Comparison of ENCODE assay signal across 11 cellular contexts in genomic region chr14:61438497-61438859, GRCh38.
DNase-seq lines count a peak whose midpoint lies in the region; ATAC-seq and TF ChIP-seq lines count a peak whose summit lies in the region.
"Had no signal": no experiment of that assay in that cellular context is flagged by ENCODE, and none has a peak within 500 bp of the region (broad histone marks: within the 10 kb centered on the region; RNA-seq: fewer than 3 reads in every experiment).

No MANE protein-coding gene starts in this region.

- H3K36me3 Mint-ChIP-seq in activated CD8-positive, alpha-beta T cell treated with anti-CD3 and anti-CD28 coated beads for 36 hours (ENCODE audit: low read depth), result peaks cover 46% of the 10 kb centered on the region

- POLR2A ChIA-PET in activated CD8-positive, alpha-beta T cell treated with anti-CD3 and anti-CD28 coated beads for 36 hours (lab: Charles Lee), result interaction anchor here (0.8 to 3.9 kb wide), 7 partner anchors 8 to 105 kb away, joined by 3 to 14 read pairs (median 5); no protein-coding TSS in a partner anchor

- peak overlapping the region; percentile 72 for H3K4me3 Mint-ChIP-seq in activated CD8-positive, alpha-beta T cell treated with anti-CD3 and anti-CD28 coated beads for 36 hours

- no peaks in the 10 kb centered on the region for H3K27me3 Mint-ChIP-seq in activated CD8-positive, alpha-beta T cell treated with anti-CD3 and anti-CD28 coated beads for 36 hours

- ATAC-seq in GM21717 (IDR thresholded peaks at IDR 0.05; ENCODE audit: unreplicated experiment), result peak; percentile 46
- ATAC-seq in activated CD8-positive, alpha-beta T cell treated with anti-CD3 and anti-CD28 coated beads for 36 hours, result peak; percentile 48
- ATAC-seq in left lung, result peak; percentile 57

- CTCF ChIA-PET in activated CD8-positive, alpha-beta T cell treated with anti-CD3 and anti-CD28 coated beads for 36 hours (lab: Charles Lee), result no interaction called here

- peaks cover 18 to 56% of the 10 kb centered on the region in 2 donors for H3K4me1 ChIP-seq in left lung

- H3K4me3 ChIP-seq in left lung, result no peak overlapping the region
- H3K4me3 ChIP-seq: lung had no signal

- DNase-seq in CD1c-positive myeloid dendritic cell (ENCODE audit: extremely low spot score) (peak; percentile 64), left lung (no peak), mesenteric fat pad (ENCODE audit: low spot score) (no peak), KG1 (lab: John Stamatoyannopoulos, UW) (no peak), GOT3 (lab: John Stamatoyannopoulos, UW) (no peak), posterior cingulate gyrus (no peak)
- peak; percentile 41 for DNase-seq in activated CD8-positive, alpha-beta T cell treated with anti-CD3 and anti-CD28 coated beads for 36 hours
- DNase-seq: NCI-H1417 treated with DMSO at 0.1 percent for 48 hours; stimulated activated CD8-positive, alpha-beta memory T cell treated with anti-CD3 and anti-CD28 coated beads, Interleukin-4, amount 100 ng/mL, for 48 hours had no signal

- H3K27me3 ChIP-seq in left lung, result no peaks in the 10 kb centered on the region

- TF ChIP-seq CTCF in activated CD8-positive, alpha-beta T cell treated with anti-CD3 and anti-CD28 coated beads for 36 hours (IDR thresholded peaks at IDR 0.05), result no peak
- TF ChIP-seq CTCF in left lung (IDR thresholded peaks at IDR 0.05), result no peak

- peak overlapping the region; percentile 90 for H3K27ac Mint-ChIP-seq in activated CD8-positive, alpha-beta T cell treated with anti-CD3 and anti-CD28 coated beads for 36 hours

- intact Hi-C loops in activated CD8-positive, alpha-beta T cell treated with anti-CD3 and anti-CD28 coated beads for 36 hours (cut with micrococcal nuclease), result no loop called here
- intact Hi-C loops in left lung (cut with DNase I) (loop anchor here in 1 of 2 donors (10.0 kb wide), 1 partner anchor 114 kb away; the partner anchor contains the start of gene PRKCH), posterior cingulate gyrus (cut with DNase I) (loop anchor here (10.0 kb wide), 1 partner anchor 114 kb away; the partner anchor contains the start of gene PRKCH)

- H3K4me1 Mint-ChIP-seq in activated CD8-positive, alpha-beta T cell treated with anti-CD3 and anti-CD28 coated beads for 36 hours (ENCODE audit: low read depth), result peaks cover 92% of the 10 kb centered on the region

- peak overlapping the region; percentile 76 to 81 for H3K27ac ChIP-seq in left lung

- no peaks in the 10 kb centered on the region for H3K9me3 Mint-ChIP-seq in activated CD8-positive, alpha-beta T cell treated with anti-CD3 and anti-CD28 coated beads for 36 hours

- H3K9me3 ChIP-seq in left lung, result no peaks in the 10 kb centered on the region

- H3K36me3 ChIP-seq in left lung, result no peaks in the 10 kb centered on the region

Comparison
In these comparisons a context has a peak if more than half of its experiments do, and no peak if none do; other contexts are left out.
1. DNase-seq: peak in CD1c-positive myeloid dendritic cell (single experiment) and activated CD8-positive, alpha-beta T cell treated with anti-CD3 and anti-CD28 coated beads for 36 hours (single experiment); none in left lung (0 of 2), mesenteric fat pad (single experiment), KG1 (single experiment), GOT3 (single experiment) and posterior cingulate gyrus (0 of 10).
2. Peak in every context shown above with its lines, with median percentiles within 50 percentile points of each other: ATAC-seq.